23 cellular contexts compared by ENCODE assay signal in genomic region chr3:53614307-53614706, GRCh38.
"Had no signal": no experiment of that assay in that cellular context is flagged by ENCODE, and none has a peak within 500 bp of the region (broad histone marks: within the 10 kb centered on the region; RNA-seq: fewer than 3 reads in every experiment).

No MANE protein-coding gene starts in this region.

- H3K27ac ChIP-seq: epithelial cell of prostate, esophagus squamous epithelium, lower lobe of right lung, neutrophil, thyroid gland, vagina had no signal

- H3K4me2 ChIP-seq: smooth muscle cell had no signal

- H3K27me3 ChIP-seq: dorsolateral prefrontal cortex, thyroid gland, vagina had no signal

- H3K9me3 Mint-ChIP-seq: endodermal cell; natural killer cell; stimulated activated naive CD8-positive, alpha-beta T cell treated with anti-CD3 and anti-CD28 coated beads, Interleukin-15, amount 100 ng/mL, for 72 hours had no signal

- H3K4me1 Mint-ChIP-seq: natural killer cell; neural crest cell; stimulated activated naive CD8-positive, alpha-beta T cell treated with anti-CD3 and anti-CD28 coated beads, Interleukin-15, amount 100 ng/mL, for 72 hours had no signal

- H3K9me3 ChIP-seq: esophagus squamous epithelium, lower lobe of right lung, neutrophil, thyroid gland, vagina had no signal

- H3K36me3 Mint-ChIP-seq: natural killer cell had no signal

- ATAC-seq: left ventricle myocardium superior; natural killer cell; sciatic nerve; stimulated activated naive CD8-positive, alpha-beta T cell treated with anti-CD3 and anti-CD28 coated beads, Interleukin-15, amount 100 ng/mL, for 72 hours had no signal

- H3K4me3 ChIP-seq: dorsolateral prefrontal cortex, esophagus squamous epithelium, lower lobe of right lung, smooth muscle cell, thyroid gland, vagina had no signal

- DNase-seq: cortex of kidney; effector CD4-positive, alpha-beta T cell; endodermal cell; esophagus squamous epithelium; hypothalamus; left ventricle myocardium superior; lower lobe of right lung; natural killer cell; stimulated activated CD4-positive, alpha-beta T cell treated with anti-CD3 and anti-CD28 coated beads, Interleukin-12 subunit alpha, Interleukin-12 subunit beta, amount 100 ng/mL, for 4 hours; stimulated activated CD4-positive, alpha-beta T cell treated with anti-CD3 and anti-CD28 coated beads, Interleukin-1b, Interleukin-23, amount 100 ng/mL, for 48 hours; stimulated activated CD4-positive, alpha-beta T cell treated with anti-CD3 and anti-CD28 coated beads, Interleukin-4, amount 100 ng/mL, for 1 hour; stimulated activated CD8-positive, alpha-beta memory T cell treated with anti-CD3 and anti-CD28 coated beads, Interleukin-4, amount 100 ng/mL, for 48 hours; stimulated activated naive CD4-positive, alpha-beta T cell; stimulated activated naive CD8-positive, alpha-beta T cell treated with anti-CD3 and anti-CD28 coated beads, Interleukin-15, amount 100 ng/mL, for 72 hours; thyroid gland; trophoblast cell had no signal

- H3K4me3 Mint-ChIP-seq: endodermal cell; natural killer cell; neural crest cell; stimulated activated naive CD8-positive, alpha-beta T cell treated with anti-CD3 and anti-CD28 coated beads, Interleukin-15, amount 100 ng/mL, for 72 hours had no signal

- H3K4me1 ChIP-seq: esophagus squamous epithelium, vagina had no signal

- H3K36me3 ChIP-seq: esophagus squamous epithelium, lower lobe of right lung, neutrophil, thyroid gland, vagina had no signal

- H3K27ac Mint-ChIP-seq: endodermal cell; natural killer cell; stimulated activated naive CD8-positive, alpha-beta T cell treated with anti-CD3 and anti-CD28 coated beads, Interleukin-15, amount 100 ng/mL, for 72 hours had no signal
